ENCODE assay signal across 4 cellular contexts in genomic region chr17:46006082-46006481, GRCh38. TPM values are rescaled to one million over a fixed set of nuclear protein-coding genes. Genes with fewer than 3 reads are reported as not detected.
"Had no signal": no experiment of that assay in that cellular context is flagged by ENCODE, and none has a peak within 500 bp of the region (broad histone marks: within the 10 kb centered on the region; RNA-seq: fewer than 3 reads in every experiment).

No MANE protein-coding gene starts in this region.

RNA-seq across cellular contexts. Expression of gene STH, which starts 7.0 kb away (rescaled TPM):
- total RNA-seq: LHCN-M2, M059J, MCF 10A, NCI-H460 had no signal
